ENCODE assay signal across 2 cellular contexts in genomic region chr2:25254961-25255360, GRCh38.
TF ChIP-seq lines count a peak whose summit lies in the region.

No MANE protein-coding gene starts in this region.

TF ChIP-seq in K562, 482 proteins besides CTCF, POLR2A, EP300 and RAD21:
- TF ChIP-seq CBX8 (IDR thresholded peaks at IDR 0.05; ENCODE audit: borderline replicate concordance, extremely low read depth, low read depth, low read length, poor library complexity, severe bottlenecking) (no peak), ZZZ3 (IDR thresholded peaks at IDR 0.05) (no peak), ZNF263 (CRISPR knock-in tag; IDR thresholded peaks at IDR 0.05; ENCODE audit: borderline replicate concordance) (no peak), KDM1A (IDR thresholded peaks at IDR 0.05) (no peak)

TF ChIP-seq in GM23338, 12 proteins besides CTCF, POLR2A, EP300 and RAD21:
- TF ChIP-seq EZH2phosphoT487 (IDR thresholded peaks at IDR 0.05; ENCODE audit: unreplicated experiment) (no peak), ZNF114 (CRISPR knock-in tag; IDR thresholded peaks at IDR 0.05) (no peak), NANOG (IDR thresholded peaks at IDR 0.05; ENCODE audit: borderline replicate concordance) (no peak), EZH2 (IDR thresholded peaks at IDR 0.05; ENCODE audit: low read depth, unreplicated experiment) (no peak), ETS1 (IDR thresholded peaks at IDR 0.05) (no peak), JUNB (IDR thresholded peaks at IDR 0.05; ENCODE audit: unreplicated experiment) (no peak), STAT1 (IDR thresholded peaks at IDR 0.05; ENCODE audit: unreplicated experiment) (no peak), ZNF331 (CRISPR knock-in tag; IDR thresholded peaks at IDR 0.05; ENCODE audit: low read depth) (no peak), REST (IDR thresholded peaks at IDR 0.05; ENCODE audit: unreplicated experiment) (no peak), CREB1 (CRISPR knock-in tag; IDR thresholded peaks at IDR 0.05; ENCODE audit: low read depth) (no peak), POLR2AphosphoS5 (IDR thresholded peaks at IDR 0.05; ENCODE audit: low read depth) (no peak), ZNF462 (CRISPR knock-in tag; IDR thresholded peaks at IDR 0.05) (no peak)
